ENCODE assay signal across 6 cellular contexts in the genomic region with DNA sequence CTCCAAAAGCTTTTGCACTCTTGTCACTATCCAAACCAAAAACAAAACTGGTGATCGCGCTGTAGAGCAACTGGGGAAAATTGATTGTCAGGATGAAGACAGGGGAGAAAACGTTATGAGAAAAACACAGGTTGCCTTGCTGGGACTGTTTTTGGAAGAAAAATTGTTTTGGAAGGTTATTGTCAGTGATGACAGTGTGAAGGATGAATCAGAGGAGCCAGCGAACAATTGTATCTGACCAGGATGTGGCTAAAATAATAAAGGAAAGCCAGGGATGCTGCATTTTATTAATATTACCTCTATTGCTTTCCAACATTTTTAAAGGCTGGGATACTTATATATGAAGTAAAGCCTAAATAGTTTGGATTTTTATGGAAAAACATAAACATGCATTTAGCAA.
"Had no signal": no experiment of that assay in that cellular context is flagged by ENCODE, and none has a peak within 500 bp of the region (broad histone marks: within the 10 kb centered on the region; RNA-seq: fewer than 3 reads in every experiment).

No MANE protein-coding gene starts in this region.

- H2AFZ ChIP-seq: GM23338 had no signal

- H3K4me3 ChIP-seq: GM23338 had no signal

- ATAC-seq: GM23338, HepG2 had no signal

- DNase-seq: H9, HCEC 1CT, KBM-7 had no signal

- H3K4me2 ChIP-seq: GM23338 had no signal

- H3K27ac ChIP-seq: HL-60 had no signal
